ENCODE assay signal across 22 cellular contexts in the genomic region with DNA sequence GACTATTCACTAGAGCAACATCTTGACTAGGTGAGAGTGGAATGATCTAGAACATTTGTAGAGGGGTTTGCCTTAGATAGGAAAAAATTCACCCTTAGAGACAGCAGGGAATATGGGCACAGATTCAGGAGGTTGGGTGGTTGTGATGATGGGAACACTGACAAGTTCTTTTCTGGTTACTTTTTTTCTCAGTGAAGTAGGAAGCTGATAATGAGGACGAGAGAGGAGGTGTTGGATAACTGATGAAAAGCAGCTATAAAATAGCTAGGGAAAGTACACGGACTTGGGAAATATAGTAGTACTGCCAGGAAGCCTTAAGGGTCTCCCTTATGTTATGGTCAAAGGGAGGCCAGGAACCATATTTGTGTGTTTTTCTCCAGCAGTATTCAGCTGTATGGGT.
"Had no signal": no experiment of that assay in that cellular context is flagged by ENCODE, and none has a peak within 500 bp of the region (broad histone marks: within the 10 kb centered on the region; RNA-seq: fewer than 3 reads in every experiment).

No MANE protein-coding gene starts in this region.

- ATAC-seq: HepG2, SK-N-SH treated with all-trans-retinoic acid at 6 μM for 48 hours had no signal

- H3K4me1 ChIP-seq: SJCRH30 had no signal

- DNase-seq: IMR-90, Karpas-422, KG1, MG63, NCI-H1092 treated with DMSO at 0.1 percent for 48 hours, NCI-H1436, NCI-H187, NCI-H2029, NCI-H2081 treated with DMSO at 0.1 percent for 48 hours, NCI-H2171, NCI-H226, NCI-H446, NCI-H510A, NCI-H524 treated with DMSO at 0.1 percent for 48 hours, NCI-H69, NCI-H774, RPMI8226, SHP77 treated with DMSO at 0.1 percent for 48 hours, SJCRH30 had no signal

- H3K36me3 ChIP-seq: MG63, SJCRH30 had no signal

- H3K9me3 ChIP-seq: MG63, SJCRH30 had no signal

- FAIRE-seq: HepG2, RCC 7860 had no signal

- H3K27ac ChIP-seq: SJCRH30 had no signal

- H3K4me3 ChIP-seq: MG63, SJCRH30 had no signal

- H3K27me3 ChIP-seq: MG63, SJCRH30 had no signal
